ENCODE assay signal across 27 cellular contexts in the genomic region with DNA sequence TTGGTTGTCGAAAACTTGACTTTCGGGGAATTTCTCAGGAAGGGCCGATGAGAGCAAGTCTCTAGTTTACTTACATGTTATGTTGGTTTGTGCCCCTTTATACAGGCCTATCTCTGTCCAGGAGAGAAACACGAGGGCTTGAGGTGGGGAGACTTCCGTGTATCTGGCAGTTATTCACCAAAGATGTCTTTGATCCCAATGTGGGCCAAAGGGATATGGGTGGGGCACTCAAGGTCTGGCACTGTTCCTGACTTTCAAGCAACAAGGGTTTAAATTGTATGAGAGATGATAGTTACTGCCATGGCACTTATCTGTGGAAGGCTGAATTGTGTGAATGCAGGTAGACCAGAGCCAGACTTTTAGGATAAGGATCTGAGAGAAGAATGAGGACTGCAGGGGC.
"Had no signal": no experiment of that assay in that cellular context is flagged by ENCODE, and none has a peak within 500 bp of the region (broad histone marks: within the 10 kb centered on the region; RNA-seq: fewer than 3 reads in every experiment).

No MANE protein-coding gene starts in this region.

- H3K4me3 ChIP-seq: neural progenitor cell, ovary, psoas muscle, right lobe of liver, sigmoid colon, smooth muscle cell, spleen, thoracic aorta, thyroid gland, tibial nerve, upper lobe of right lung, uterus had no signal

- H3K36me3 ChIP-seq: neural progenitor cell, ovary, right lobe of liver, sigmoid colon, spleen, thoracic aorta, thyroid gland, tibial nerve, upper lobe of right lung, uterus had no signal

- H3K27me3 ChIP-seq: neural progenitor cell, ovary, right lobe of liver, sigmoid colon, spleen, thyroid gland, tibial nerve, upper lobe of right lung, uterus had no signal

- DNase-seq: naive thymus-derived CD4-positive, alpha-beta T cell; natural killer cell; occipital lobe; ovary; posterior cingulate gyrus; psoas muscle; right cardiac atrium; right lobe of liver; sigmoid colon; spleen; stimulated activated CD4-positive, alpha-beta T cell treated with anti-CD3 and anti-CD28 coated beads, Interleukin-12 subunit alpha, Interleukin-12 subunit beta, amount 100 ng/mL, for 4 hours; stimulated activated CD4-positive, alpha-beta T cell treated with anti-CD3 and anti-CD28 coated beads, Interleukin-1b, Interleukin-23, amount 100 ng/mL, for 48 hours; stimulated activated CD4-positive, alpha-beta T cell treated with anti-CD3 and anti-CD28 coated beads, Interleukin-4, amount 100 ng/mL, for 1 hour; stimulated activated CD4-positive, alpha-beta T cell treated with anti-CD3 and anti-CD28 coated beads, Interleukin-4, amount 100 ng/mL, for 4 hours; stimulated activated CD8-positive, alpha-beta memory T cell treated with anti-CD3 and anti-CD28 coated beads, Interleukin-4, amount 100 ng/mL, for 48 hours; stimulated activated naive CD4-positive, alpha-beta T cell; stimulated activated naive CD8-positive, alpha-beta T cell treated with anti-CD3 and anti-CD28 coated beads, Interleukin-15, amount 100 ng/mL, for 72 hours; stimulated activated naive CD8-positive, alpha-beta T cell treated with anti-CD3 and anti-CD28 coated beads, Interleukin-15, Interleukin-2, amounts not matched to agents 100 U/mL and 50 U/mL, for 24 hours; substantia nigra; thyroid gland; upper lobe of right lung; uterus had no signal

- H3K27ac ChIP-seq: neural progenitor cell, ovary, parathyroid adenoma, psoas muscle, right lobe of liver, sigmoid colon, spleen, thoracic aorta, thyroid gland, tibial nerve, upper lobe of right lung, uterus had no signal

- ATAC-seq: naive thymus-derived CD4-positive, alpha-beta T cell; natural killer cell; psoas muscle; right cardiac atrium; right lobe of liver; stimulated activated naive CD8-positive, alpha-beta T cell treated with anti-CD3 and anti-CD28 coated beads, Interleukin-15, amount 100 ng/mL, for 72 hours; stimulated activated naive CD8-positive, alpha-beta T cell treated with anti-CD3 and anti-CD28 coated beads, Interleukin-15, Interleukin-2, amounts not matched to agents 100 U/mL and 50 U/mL, for 24 hours; upper lobe of right lung had no signal

- H3K4me1 ChIP-seq: neural progenitor cell, parathyroid adenoma, psoas muscle, right lobe of liver, sigmoid colon, spleen, thyroid gland, tibial nerve, upper lobe of right lung, uterus had no signal

- H3K9ac ChIP-seq: neural progenitor cell, parathyroid adenoma had no signal

- H3K9me3 ChIP-seq: psoas muscle, thyroid gland, upper lobe of right lung, uterus had no signal
